ENCODE assay signal across 16 cellular contexts in the genomic region with DNA sequence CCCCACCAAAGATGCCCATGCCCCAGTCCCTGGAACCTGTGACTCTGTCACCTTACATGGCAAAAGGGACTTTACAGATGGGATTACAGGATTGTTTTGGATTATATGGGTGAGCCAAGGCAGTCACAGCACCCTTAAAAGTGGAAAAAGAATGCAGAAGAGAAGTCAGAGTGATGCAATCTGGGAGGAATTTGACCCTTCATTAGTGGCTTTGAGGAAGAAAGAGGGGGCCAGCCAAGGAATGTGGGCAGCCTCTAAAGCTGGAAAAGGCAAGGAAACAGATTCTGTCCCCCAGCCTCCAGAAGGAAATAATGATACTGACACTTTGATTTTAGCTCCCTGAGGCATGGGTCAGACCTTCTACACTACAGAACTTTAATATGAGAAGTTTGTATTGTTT.
"Had no signal": no experiment of that assay in that cellular context is flagged by ENCODE, and none has a peak within 500 bp of the region (broad histone marks: within the 10 kb centered on the region; RNA-seq: fewer than 3 reads in every experiment).

No MANE protein-coding gene starts in this region.

- H3K9me3 ChIP-seq: breast epithelium, left ventricle myocardium inferior, mucosa of descending colon, spleen had no signal

- H3K27me3 ChIP-seq: neural progenitor cell had no signal

- DNase-seq: activated CD4-positive, alpha-beta T cell treated with anti-CD3 and anti-CD28 coated beads for 1 hour; activated CD4-positive, alpha-beta T cell treated with anti-CD3 and anti-CD28 coated beads, Interleukin-2, amount 50 U/mL, for 48 hours; erythroblast; head of caudate nucleus; left ventricle myocardium inferior; mammary epithelial cell; mucosa of descending colon; naive B cell; spleen; stimulated activated naive CD4-positive, alpha-beta T cell; WERI-Rb-1 had no signal

- H3K79me2 ChIP-seq: parathyroid adenoma had no signal

- H3K36me3 ChIP-seq: breast epithelium, left ventricle myocardium inferior, neural progenitor cell, spleen, WERI-Rb-1 had no signal

- H3K4me3 ChIP-seq: breast epithelium, coronary artery, left ventricle myocardium inferior, mucosa of descending colon, neural progenitor cell, spleen had no signal

- H3K4me1 ChIP-seq: breast epithelium, left ventricle myocardium inferior, neural progenitor cell, parathyroid adenoma, spleen had no signal

- H3K4me2 ChIP-seq: neural progenitor cell had no signal

- ATAC-seq: mucosa of descending colon, sciatic nerve had no signal

- H3K27ac ChIP-seq: breast epithelium, coronary artery, left ventricle myocardium inferior, neural progenitor cell, parathyroid adenoma, spleen, WERI-Rb-1 had no signal

- H3K9ac ChIP-seq: neural progenitor cell, parathyroid adenoma had no signal
